ENCODE assay signal across 20 cellular contexts in genomic region chr14:56357478-56357877, GRCh38.
A peak's percentile ranks its signal among the peaks of the same experiment; 100 is the strongest.
DNase-seq lines count a peak whose midpoint lies in the region; ATAC-seq, FAIRE-seq and TF ChIP-seq lines count a peak whose summit lies in the region.
"Had no signal": no experiment of that assay in that cellular context is flagged by ENCODE, and none has a peak within 500 bp of the region (broad histone marks: within the 10 kb centered on the region; RNA-seq: fewer than 3 reads in every experiment).

No MANE protein-coding gene starts in this region.

- H3K36me3 ChIP-seq in ascending aorta (no peaks in the 10 kb centered on the region), aorta (ENCODE audit: control insufficient read depth in 1 of 2, insufficient read depth in 2 of 2, low read length in 1 of 2) (no peaks in the 10 kb centered on the region), right atrium auricular region (no peaks in the 10 kb centered on the region)

- WGBS in aorta, 2 donors: 5 to 10% methylated on average over 9 of the region's 9 CpGs

- intact Hi-C loops in ascending aorta (cut with DNase I) (loop anchor here (5.0 kb wide), 1 partner anchor 65 kb away; no protein-coding TSS in a partner anchor), aorta (cut with DNase I) (no loop called here)

- H3K27me3 ChIP-seq in ascending aorta (no peaks in the 10 kb centered on the region), aorta (ENCODE audit: control insufficient read depth in 1 of 2, insufficient read depth in 2 of 2, low read length in 1 of 2) (no peaks in the 10 kb centered on the region), right atrium auricular region (no peaks in the 10 kb centered on the region)

- H3K4me3 ChIP-seq in ascending aorta (peak overlapping the region in 1 of 2 donors; percentile 25), aorta (ENCODE audit: low read length in 2 of 2) (no peak overlapping the region), right atrium auricular region (no peak overlapping the region)

- peak; percentile 86 for FAIRE-seq in HTR-8/SVneo (lab: Jason Lieb, UNC)
- FAIRE-seq: GM12891, H1, RCC 7860 had no signal

- peak; percentile 57 for ATAC-seq in aorta (ENCODE audit: low FRiP score)
- ATAC-seq: Right ventricle myocardium inferior had no signal

- TF ChIP-seq CTCF in ascending aorta (IDR thresholded peaks at IDR 0.05): no peak
- TF ChIP-seq CTCF in right atrium auricular region (IDR thresholded peaks at IDR 0.05): no peak

- H3K4me1 ChIP-seq in ascending aorta (peaks cover 5 to 14% of the 10 kb centered on the region in 2 donors), aorta (ENCODE audit: control insufficient read depth in 1 of 2, insufficient read depth in 2 of 2, low read length in 2 of 2) (peaks cover 0 to 5% of the 10 kb centered on the region in 2 donors), right atrium auricular region (no peaks in the 10 kb centered on the region)

- DNase-seq in HTR-8/SVneo (ENCODE audit: insufficient read length, low spot score) (no peak), ascending aorta (ENCODE audit: low spot score in 2 of 2) (no peak), occipital lobe (lab: John Stamatoyannopoulos, UW) (peak; percentile 28), aorta (no peak), RKO (ENCODE audit: low spot score) (no peak), right atrium auricular region (ENCODE audit: low spot score) (no peak), islet precursor cell (no peak)
- DNase-seq: CD4-positive, CD25-positive, alpha-beta regulatory T cell; DMS 273 treated with DMSO at 0.1 percent for 48 hours; DMS79 treated with DMSO at 0.1 percent for 48 hours; NCI-H1092 treated with DMSO at 0.1 percent for 48 hours; NCI-H146; NCI-H2029 treated with DMSO at 0.1 percent for 48 hours; NCI-H226; NCI-H510A treated with DMSO at 0.1 percent for 48 hours; NCI-H748 treated with DMSO at 0.1 percent for 48 hours had no signal

- H3K9me3 ChIP-seq in ascending aorta (no peaks in the 10 kb centered on the region), aorta (ENCODE audit: control insufficient read depth, low read length) (no peaks in the 10 kb centered on the region), right atrium auricular region (no peaks in the 10 kb centered on the region)

- peak overlapping the region; percentile 51 to 68 for H3K27ac ChIP-seq in ascending aorta
- peak overlapping the region; percentile 37 to 58 for H3K27ac ChIP-seq in aorta (ENCODE audit: low read depth in 1 of 2, low read length in 2 of 2)
- no peak overlapping the region for H3K27ac ChIP-seq in right atrium auricular region

Comparison
In these comparisons a context has a peak if more than half of its experiments do, and no peak if none do; other contexts are left out.
1. H3K27ac ChIP-seq: peak in ascending aorta (2 of 2) and aorta (2 of 2); none in right atrium auricular region (0 of 2).